Comparison of ENCODE assay signal across 8 cellular contexts in genomic region chr6:118933855-118934460, GRCh38. TPM values are rescaled to one million over a fixed set of nuclear protein-coding genes. Genes with fewer than 3 reads are reported as not detected.
DNase-seq lines count a peak whose midpoint lies in the region; ATAC-seq, FAIRE-seq and TF ChIP-seq lines count a peak whose summit lies in the region.

No MANE protein-coding gene starts in this region.

- peak overlapping the region in 1 of 2 donors; percentile 88 for H3K4me3 ChIP-seq in CD4-positive, alpha-beta memory T cell (ENCODE audit: low read length in 2 of 2)
- H3K4me3 ChIP-seq in Peyer's patch, result peak overlapping the region; percentile 57 to 87 (median 74)

- peak; percentile 1 for ATAC-seq in GM21528 (IDR thresholded peaks at IDR 0.05; ENCODE audit: low FRiP score, unreplicated experiment)
- ATAC-seq in stimulated activated memory B cell treated with anti-CD40 and anti-IgM and Interleukin-4, amounts not matched to agents 10 μg/mL and 1 μg/mL and 100 μg/mL, for 72 hours, result no peak

- H3K4me3 Mint-ChIP-seq in CD4-positive, alpha-beta memory T cell, result peak overlapping the region; percentile 90 to 94 (median 91)
- peak overlapping the region; percentile 94 for H3K4me3 Mint-ChIP-seq in glutamatergic neuron (ENCODE audit: unreplicated experiment)
- peak overlapping the region; percentile 94 for H3K4me3 Mint-ChIP-seq in stimulated activated memory B cell treated with anti-CD40 and anti-IgM and Interleukin-4, amounts not matched to agents 10 μg/mL and 1 μg/mL and 100 μg/mL, for 72 hours

- H3K36me3 Mint-ChIP-seq in CD4-positive, alpha-beta memory T cell, result peaks cover 25 to 49% of the 10 kb centered on the region in 2 donors
- no peaks in the 10 kb centered on the region for H3K36me3 Mint-ChIP-seq in glutamatergic neuron (ENCODE audit: unreplicated experiment)
- peaks cover 25% of the 10 kb centered on the region for H3K36me3 Mint-ChIP-seq in stimulated activated memory B cell treated with anti-CD40 and anti-IgM and Interleukin-4, amounts not matched to agents 10 μg/mL and 1 μg/mL and 100 μg/mL, for 72 hours

- no peaks in the 10 kb centered on the region for H3K9me3 ChIP-seq in CD4-positive, alpha-beta memory T cell (ENCODE audit: control insufficient read depth in 1 of 2, low read length in 2 of 2)
- no peaks in the 10 kb centered on the region for H3K9me3 ChIP-seq in Peyer's patch

- POLR2A ChIA-PET in CD4-positive, alpha-beta memory T cell (lab: Charles Lee; ENCODE audit: partially characterized antibody), result interaction anchor here (1.1 to 3.9 kb wide), 15 partner anchors 25 to 414 kb away, joined by 3 to 65 read pairs (median 6); partner anchors contain the start of genes ASF1A and CEP85L

- H3K27me3 Mint-ChIP-seq in CD4-positive, alpha-beta memory T cell, result no peaks in the 10 kb centered on the region
- no peaks in the 10 kb centered on the region for H3K27me3 Mint-ChIP-seq in glutamatergic neuron (ENCODE audit: unreplicated experiment)
- H3K27me3 Mint-ChIP-seq in stimulated activated memory B cell treated with anti-CD40 and anti-IgM and Interleukin-4, amounts not matched to agents 10 μg/mL and 1 μg/mL and 100 μg/mL, for 72 hours, result no peaks in the 10 kb centered on the region

- H3K27ac ChIP-seq in CD4-positive, alpha-beta memory T cell (ENCODE audit: low read depth, low read length), result peak overlapping the region; percentile 84
- peak overlapping the region; percentile 90 to 95 (median 91) for H3K27ac ChIP-seq in Peyer's patch

- no peaks in the 10 kb centered on the region for H3K27me3 ChIP-seq in CD4-positive, alpha-beta memory T cell (ENCODE audit: insufficient read depth, low read length)
- H3K27me3 ChIP-seq in Peyer's patch, result no peaks in the 10 kb centered on the region

- H3K27ac Mint-ChIP-seq in CD4-positive, alpha-beta memory T cell, result peak overlapping the region; percentile 56 to 96 (median 89)
- peak overlapping the region; percentile 68 for H3K27ac Mint-ChIP-seq in glutamatergic neuron (ENCODE audit: unreplicated experiment)
- peak overlapping the region; percentile 91 for H3K27ac Mint-ChIP-seq in stimulated activated memory B cell treated with anti-CD40 and anti-IgM and Interleukin-4, amounts not matched to agents 10 μg/mL and 1 μg/mL and 100 μg/mL, for 72 hours

- no peak for FAIRE-seq in urothelium cell line (lab: Jason Lieb, UNC)

- no peak for TF ChIP-seq POLR2A in Peyer's patch (IDR thresholded peaks at IDR 0.05)

- H3K9me3 Mint-ChIP-seq in CD4-positive, alpha-beta memory T cell, result peaks cover 0 to 3% (median 0%) of the 10 kb centered on the region in 8 donors
- peaks cover 2% of the 10 kb centered on the region for H3K9me3 Mint-ChIP-seq in glutamatergic neuron (ENCODE audit: unreplicated experiment)
- peaks cover 3% of the 10 kb centered on the region for H3K9me3 Mint-ChIP-seq in stimulated activated memory B cell treated with anti-CD40 and anti-IgM and Interleukin-4, amounts not matched to agents 10 μg/mL and 1 μg/mL and 100 μg/mL, for 72 hours

- peaks cover 9% of the 10 kb centered on the region for H3K36me3 ChIP-seq in CD4-positive, alpha-beta memory T cell (ENCODE audit: insufficient read depth, low read length)
- H3K36me3 ChIP-seq in Peyer's patch, result peaks cover 0 to 11% (median 0%) of the 10 kb centered on the region in 3 donors

- no peak for DNase-seq in CD4-positive, alpha-beta memory T cell
- DNase-seq in Peyer's patch, result no peak
- no peak for DNase-seq in glutamatergic neuron
- DNase-seq in GOT3 (lab: John Stamatoyannopoulos, UW), result no peak
- DNase-seq in SIG-M5 treated with dmso at 0.1 percent for 504 hours (lab: John Stamatoyannopoulos, UW; ENCODE audit: unreplicated experiment), result no peak
- DNase-seq in urothelium cell line (ENCODE audit: low spot score), result no peak

- CTCF ChIA-PET in CD4-positive, alpha-beta memory T cell (lab: Charles Lee; ENCODE audit: partially characterized antibody), result interaction anchor here (1.5 to 2.3 kb wide), 4 partner anchors 39 to 125 kb away, joined by 3 to 7 read pairs (median 5); partner anchors contain the start of gene ASF1A

- peaks cover 19% of the 10 kb centered on the region for H3K4me1 ChIP-seq in CD4-positive, alpha-beta memory T cell (ENCODE audit: insufficient read depth, low read length)
- H3K4me1 ChIP-seq in Peyer's patch, result peaks cover 0 to 7% (median 0%) of the 10 kb centered on the region in 4 donors

- peaks cover 21 to 43% (median 25%) of the 10 kb centered on the region in 4 donors for H3K4me1 Mint-ChIP-seq in CD4-positive, alpha-beta memory T cell
- peaks cover 12% of the 10 kb centered on the region for H3K4me1 Mint-ChIP-seq in glutamatergic neuron (ENCODE audit: low read depth, unreplicated experiment)
- peaks cover 31% of the 10 kb centered on the region for H3K4me1 Mint-ChIP-seq in stimulated activated memory B cell treated with anti-CD40 and anti-IgM and Interleukin-4, amounts not matched to agents 10 μg/mL and 1 μg/mL and 100 μg/mL, for 72 hours

- intact Hi-C loops in CD4-positive, alpha-beta memory T cell (cut with micrococcal nuclease), result loop anchor here (1.0 to 10.0 kb wide), 3 partner anchors 40 to 279 kb away; partner anchors contain the start of genes ASF1A, CEP85L and FAM184A

- TF ChIP-seq CTCF in Peyer's patch (IDR thresholded peaks at IDR 0.05) (no peak), glutamatergic neuron (IDR thresholded peaks at IDR 0.05; ENCODE audit: partially characterized antibody, unreplicated experiment) (no peak)

RNA-seq across cellular contexts. Expression of gene MCM9, which starts 1.0 kb away (rescaled TPM):
- 10 to 100 TPM; 33.8 to 36.6 TPM for total RNA-seq in CD4-positive, alpha-beta memory T cell
- polyA plus RNA-seq in CD4-positive, alpha-beta memory T cell, result 10 to 100 TPM; 11.2 to 15.2 TPM
- total RNA-seq in Peyer's patch (10 to 100 TPM; 17.3 to 38.8 (median 23.0) TPM), glutamatergic neuron (ENCODE audit: unreplicated experiment) (18.0 TPM)

RNA-seq across cellular contexts. Expression of gene ASF1A, which starts 40.0 kb away (rescaled TPM):
- 10 to 100 TPM; 64.0 to 66.6 TPM for total RNA-seq in CD4-positive, alpha-beta memory T cell
- polyA plus RNA-seq in CD4-positive, alpha-beta memory T cell, result 10 to 100 TPM; 65.8 to 78.5 TPM
- total RNA-seq in Peyer's patch, result 10 to 100 TPM in 1 of 4 donors, 1 to 10 TPM in 3; 5.5 to 14.0 (median 8.0) TPM
- 56.1 TPM for total RNA-seq in glutamatergic neuron (ENCODE audit: unreplicated experiment)
